ENCODE assay signal across 18 cellular contexts in genomic region chr11:10660323-10660722, GRCh38. TPM values are rescaled to one million over a fixed set of nuclear protein-coding genes. Genes with fewer than 3 reads are reported as not detected.
DNase-seq lines count a peak whose midpoint lies in the region; ATAC-seq and TF ChIP-seq lines count a peak whose summit lies in the region.
"Had no signal": no experiment of that assay in that cellular context is flagged by ENCODE, and none has a peak within 500 bp of the region (broad histone marks: within the 10 kb centered on the region; RNA-seq: fewer than 3 reads in every experiment).

No MANE protein-coding gene starts in this region.

- no peak overlapping the region for H3K4me3 ChIP-seq in PC-3 (ENCODE audit: low read length)
- no peak overlapping the region for H3K4me3 ChIP-seq in coronary artery
- H3K4me3 ChIP-seq in testis = no peak overlapping the region
- H3K4me3 ChIP-seq: cardiac muscle cell, HAP-1, heart right ventricle had no signal

- H3K4me2 ChIP-seq in PC-3 (ENCODE audit: low read length) = no peak overlapping the region

- peak overlapping the region; percentile 13 for H3K27ac Mint-ChIP-seq in neural crest cell (ENCODE audit: unreplicated experiment)
- no peak overlapping the region for H3K27ac Mint-ChIP-seq in stimulated activated naive CD8-positive, alpha-beta T cell treated with anti-CD3 and anti-CD28 coated beads, Interleukin-15, amount 100 ng/mL, for 72 hours
- H3K27ac Mint-ChIP-seq: B cell had no signal

- peaks cover 35% of the 10 kb centered on the region for H3K4me1 Mint-ChIP-seq in neural crest cell
- peaks cover 33% of the 10 kb centered on the region for H3K4me1 Mint-ChIP-seq in stimulated activated naive CD8-positive, alpha-beta T cell treated with anti-CD3 and anti-CD28 coated beads, Interleukin-15, amount 100 ng/mL, for 72 hours

- DNase-seq in PC-3 (no peak), coronary artery (ENCODE audit: low spot score) (no peak), neural crest cell (ENCODE audit: low read depth, low spot score) (no peak), testis (no peak), hypothalamus (lab: John Stamatoyannopoulos, UW) (no peak)
- no peak for DNase-seq in stimulated activated naive CD8-positive, alpha-beta T cell treated with anti-CD3 and anti-CD28 coated beads, Interleukin-15, amount 100 ng/mL, for 72 hours
- no peak for DNase-seq in activated CD4-positive, alpha-beta T cell treated with anti-CD3 and anti-CD28 coated beads for 4 hours
- DNase-seq: DMS153; heart right ventricle; naive thymus-derived CD4-positive, alpha-beta T cell; NCI-H1105; NCI-H2227 treated with DMSO at 0.1 percent for 48 hours; stimulated activated CD4-positive, alpha-beta T cell treated with anti-CD3 and anti-CD28 coated beads, Interleukin-4, amount 100 ng/mL, for 4 hours had no signal

- no TSS peak for BruUV-seq in PC-3 (replicated peaks; lab: Mats Ljungman, UMichigan)

- intact Hi-C loops in PC-3 (cut with micrococcal nuclease) = no loop called here
- intact Hi-C loops in testis (cut with DNase I; ENCODE audit: low total_unique reads) = no loop called here

- ATAC-seq in PC-3 = no peak
- ATAC-seq in stimulated activated naive CD8-positive, alpha-beta T cell treated with anti-CD3 and anti-CD28 coated beads, Interleukin-15, amount 100 ng/mL, for 72 hours = no peak
- no peak for ATAC-seq in GM19467 (IDR thresholded peaks at IDR 0.05; ENCODE audit: unreplicated experiment)

- no peaks in the 10 kb centered on the region for H3F3A ChIP-seq in PC-3 (ENCODE audit: low read length, unreplicated experiment)

- 89% methylated on average over 2 of the region's 2 CpGs for WGBS in testis, 2 donors

- H3K9me3 ChIP-seq in PC-3 (ENCODE audit: low read length) (no peaks in the 10 kb centered on the region), testis (no peaks in the 10 kb centered on the region)
- H3K9me3 ChIP-seq: HAP-1, heart right ventricle had no signal

- peak overlapping the region; percentile 89 for H3K27ac ChIP-seq in PC-3 (ENCODE audit: low read length)
- H3K27ac ChIP-seq in coronary artery = peak overlapping the region; percentile 86 to 93
- peak overlapping the region; percentile 76 to 79 for H3K27ac ChIP-seq in testis

- TF ChIP-seq POLR2A in testis (IDR thresholded peaks at IDR 0.05) = no peak

- CTCF ChIA-PET in PC-3 (lab: Charles Lee) = no interaction called here

- H3K4me1 ChIP-seq in PC-3 (ENCODE audit: insufficient read depth, low read length) (peaks cover 35% of the 10 kb centered on the region), testis (peaks cover 58% of the 10 kb centered on the region)

- POLR2A ChIA-PET in PC-3 (lab: Charles Lee; ENCODE audit: unreplicated experiment) = no interaction called here

- no peaks in the 10 kb centered on the region for H4K20me1 ChIP-seq in PC-3 (ENCODE audit: low read length)

- no peak overlapping the region for H3K4me3 Mint-ChIP-seq in neural crest cell
- no peak overlapping the region for H3K4me3 Mint-ChIP-seq in stimulated activated naive CD8-positive, alpha-beta T cell treated with anti-CD3 and anti-CD28 coated beads, Interleukin-15, amount 100 ng/mL, for 72 hours
- H3K4me3 Mint-ChIP-seq: B cell; naive thymus-derived CD4-positive, alpha-beta T cell had no signal

- TF ChIP-seq CTCF in PC-3 (conservative IDR thresholded peaks at IDR 0.05; ENCODE audit: low read depth, low read length) (no peak), coronary artery (IDR thresholded peaks at IDR 0.05) (no peak), neural crest cell (conservative IDR thresholded peaks at IDR 0.05) (no peak), testis (IDR thresholded peaks at IDR 0.05) (no peak)

- H3K9me3 Mint-ChIP-seq in neural crest cell = no peaks in the 10 kb centered on the region
- no peaks in the 10 kb centered on the region for H3K9me3 Mint-ChIP-seq in stimulated activated naive CD8-positive, alpha-beta T cell treated with anti-CD3 and anti-CD28 coated beads, Interleukin-15, amount 100 ng/mL, for 72 hours
- H3K9me3 Mint-ChIP-seq: naive thymus-derived CD4-positive, alpha-beta T cell had no signal

- H3K9me2 ChIP-seq in PC-3 (replicated peaks; ENCODE audit: low read length) = no peaks in the 10 kb centered on the region

- H3K36me3 ChIP-seq in PC-3 (ENCODE audit: low read depth, low read length) = no peaks in the 10 kb centered on the region
- no peaks in the 10 kb centered on the region for H3K36me3 ChIP-seq in testis (ENCODE audit: low read depth, missing control alignments)
- H3K36me3 ChIP-seq: cardiac muscle cell, HAP-1, heart right ventricle had no signal

- no peaks in the 10 kb centered on the region for H3K27me3 ChIP-seq in PC-3 (ENCODE audit: low read length)
- H3K27me3 ChIP-seq in testis = no peaks in the 10 kb centered on the region
- H3K27me3 ChIP-seq: cardiac muscle cell, heart right ventricle had no signal

- no peaks in the 10 kb centered on the region for H3K36me3 Mint-ChIP-seq in neural crest cell (ENCODE audit: low read depth)
- H3K36me3 Mint-ChIP-seq: naive thymus-derived CD4-positive, alpha-beta T cell had no signal

- H3K27me3 Mint-ChIP-seq in neural crest cell (ENCODE audit: low read depth) = no peaks in the 10 kb centered on the region
- peaks cover 15% of the 10 kb centered on the region for H3K27me3 Mint-ChIP-seq in stimulated activated naive CD8-positive, alpha-beta T cell treated with anti-CD3 and anti-CD28 coated beads, Interleukin-15, amount 100 ng/mL, for 72 hours
- H3K27me3 Mint-ChIP-seq: B cell had no signal

- no peak overlapping the region for H2AFZ ChIP-seq in PC-3 (ENCODE audit: low read length)

- no peak overlapping the region for H3K9ac ChIP-seq in PC-3 (ENCODE audit: low read length)

- H3K79me2 ChIP-seq in PC-3 (ENCODE audit: low read length) = no peaks in the 10 kb centered on the region

RNA-seq across cellular contexts. Expression of gene IRAG1, which starts 33.2 kb away (rescaled TPM):
- 0.29 TPM in 1 of 2 replicates, not detected in the other for total RNA-seq in PC-3 (2014; rRNA removed)
- total RNA-seq in neural crest cell = 5.4 and 6.1 TPM in 2 replicates
- total RNA-seq in testis = 10 to 100 TPM; 17.7 to 23.1 TPM
- 28.6 TPM for polyA plus RNA-seq in testis (ENCODE audit: insufficient read depth, low read depth, low replicate concordance)
- total RNA-seq: activated CD8-positive, alpha-beta memory T cell treated with anti-CD3 and anti-CD28 coated beads for 36 hours had no signal
- polyA plus RNA-seq: naive thymus-derived CD4-positive, alpha-beta T cell had no signal
